ENCODE assay signal across 8 cellular contexts in genomic region chr2:20093263-20094141, GRCh38. TPM values are rescaled to one million over a fixed set of nuclear protein-coding genes. Genes with fewer than 3 reads are reported as not detected.
DNase-seq lines count a peak whose midpoint lies in the region; ATAC-seq, FAIRE-seq and TF ChIP-seq lines count a peak whose summit lies in the region.

No MANE protein-coding gene starts in this region.

- no peak overlapping the region for H2BK120ac ChIP-seq in H1 (replicated peaks; ENCODE audit: low read depth, low read length)

- H2BK20ac ChIP-seq in H1 (ENCODE audit: low read length), result peak overlapping the region; percentile 4; the same call in 1 of the 2 replicates

- H4K91ac ChIP-seq in H1 (replicated peaks; ENCODE audit: insufficient read length, low read length), result peak overlapping the region; percentile 9

- H3K9me3 ChIP-seq in H1 (ENCODE audit: insufficient read depth in 2 of 2, low read depth in 1 of 2, low read length in 1 of 2), result no peaks in the 10 kb centered on the region

- no peak overlapping the region for H4K5ac ChIP-seq in H1 (ENCODE audit: insufficient read length, low read depth, low read length)

- H3K27ac ChIP-seq in H1 (ENCODE audit: low read depth, low read length), result no peak overlapping the region

- H3K14ac ChIP-seq in H1 (ENCODE audit: insufficient read length), result no peak overlapping the region

- no peak for FAIRE-seq in H1 (lab: Jason Lieb, UNC)

- no peak for TF ChIP-seq POLR2A in H1 (IDR thresholded peaks at IDR 0.05; ENCODE audit: control extremely low read depth in 1 of 2, low read depth in 2 of 2, low read length in 2 of 2)

- TF ChIP-seq CTCF in H1 (IDR thresholded peaks at IDR 0.05; ENCODE audit: control extremely low read depth in 1 of 3, insufficient read depth in 1 of 3, low read depth in 1 of 3, low read length in 3 of 3) (peak; percentile 36 to 62 (median 62)), nephron progenitor cell (IDR thresholded peaks at IDR 0.05) (peak; percentile 35)

- no peak overlapping the region for H4K8ac ChIP-seq in H1 (ENCODE audit: extremely low read depth, insufficient read depth, low read length)

- DNase-seq in SIG-M5 treated with dmso at 0.1 percent for 504 hours (lab: John Stamatoyannopoulos, UW; ENCODE audit: unreplicated experiment) (peak; percentile 20), SIG-M5 (lab: John Stamatoyannopoulos, UW) (no peak), NCI-H82 treated with DMSO at 0.1 percent for 48 hours (lab: John Stamatoyannopoulos, UW; ENCODE audit: unreplicated experiment) (peak; percentile 17), H1 (ENCODE audit: low read depth in 1 of 2, low spot score in 2 of 2) (peak; percentile 34 to 59), nephron progenitor cell (peak; percentile 50), globus pallidus (ENCODE audit: low spot score) (no peak)
- DNase-seq in stimulated activated naive CD8-positive, alpha-beta T cell treated with anti-CD3 and anti-CD28 coated beads, Interleukin-15, amount 100 ng/mL, for 72 hours, result no peak

- no peak overlapping the region for H3K4me3 Mint-ChIP-seq in nephron progenitor cell
- no peak overlapping the region for H3K4me3 Mint-ChIP-seq in stimulated activated naive CD8-positive, alpha-beta T cell treated with anti-CD3 and anti-CD28 coated beads, Interleukin-15, amount 100 ng/mL, for 72 hours

- no peaks in the 10 kb centered on the region; the same call in 1 of the 2 replicates for H3K79me1 ChIP-seq in H1 (ENCODE audit: low read depth, low read length)

- H3K27me3 ChIP-seq in H1 (replicated peaks in 1 of 4; ENCODE audit: control insufficient read depth in 3 of 4, extremely low read depth in 1 of 4, insufficient read depth in 3 of 4, low read length in 3 of 4), result no peaks in the 10 kb centered on the region; a peak in 1 of 7 replicates

- 62% methylated on average over 10 of the region's 11 CpGs; no CpG with 5 or more reads in 1 of the 2 experiments for WGBS in H1 (ENCODE audit: extremely low coverage in 1 of 2, insufficient coverage in 1 of 2, insufficient read length in 1 of 2, insufficient replicate concordance in 2 of 2, low coverage in 1 of 2, low lambda C conversion rate in 2 of 2, missing lambda C conversion rate in 1 of 2), 2 experiments

- H3K9me3 Mint-ChIP-seq in nephron progenitor cell, result peaks cover 13% of the 10 kb centered on the region
- no peaks in the 10 kb centered on the region for H3K9me3 Mint-ChIP-seq in stimulated activated naive CD8-positive, alpha-beta T cell treated with anti-CD3 and anti-CD28 coated beads, Interleukin-15, amount 100 ng/mL, for 72 hours

- POLR2A ChIA-PET in H1 (lab: Charles Lee; ENCODE audit: partially characterized antibody), result interaction anchor here (0.6 to 2.2 kb wide), 5 partner anchors 13 to 83 kb away, joined by 3 to 8 read pairs (median 3); no protein-coding TSS in a partner anchor

- ATAC-seq in HG02623 (IDR thresholded peaks at IDR 0.05; ENCODE audit: unreplicated experiment), result no peak
- no peak for ATAC-seq in stimulated activated naive CD8-positive, alpha-beta T cell treated with anti-CD3 and anti-CD28 coated beads, Interleukin-15, amount 100 ng/mL, for 72 hours

- H2BK12ac ChIP-seq in H1 (ENCODE audit: low read depth, low read length), result 0 out of 2 replicates have a peak overlapping the region, but pooled peaks have one; percentile 61

- H3K56ac ChIP-seq in H1 (replicated peaks; ENCODE audit: insufficient read length, low read depth, low read length), result no peak overlapping the region

- no peaks in the 10 kb centered on the region for H3K36me3 ChIP-seq in H1 (ENCODE audit: control insufficient read depth in 2 of 4, insufficient read depth in 4 of 4, low read length in 3 of 4)

- H3K4ac ChIP-seq in H1 (replicated peaks; ENCODE audit: insufficient read length, low read depth, low read length), result no peak overlapping the region

- H4K20me1 ChIP-seq in H1 (replicated peaks in 1 of 2; ENCODE audit: control insufficient read depth in 1 of 2, insufficient read depth in 2 of 2, low read length in 2 of 2), result no peaks in the 10 kb centered on the region

- H3K23ac ChIP-seq in H1 (ENCODE audit: insufficient read length), result no peak overlapping the region

- H3K36me3 Mint-ChIP-seq in nephron progenitor cell (ENCODE audit: low read depth), result peaks cover 8% of the 10 kb centered on the region

- H2BK15ac ChIP-seq in H1 (ENCODE audit: low read length), result peak overlapping the region; percentile 13; the same call in 1 of the 2 replicates

- peak overlapping the region; percentile 97 for H3K27ac Mint-ChIP-seq in nephron progenitor cell
- H3K27ac Mint-ChIP-seq in stimulated activated naive CD8-positive, alpha-beta T cell treated with anti-CD3 and anti-CD28 coated beads, Interleukin-15, amount 100 ng/mL, for 72 hours, result peak overlapping the region in 1 of 2 donors; percentile 38

- H3K4me3 ChIP-seq in H1 (ENCODE audit: extremely low read depth in 1 of 4, insufficient read depth in 2 of 4, low read depth in 3 of 4, low read length in 4 of 4), result no peak overlapping the region

- H2BK5ac ChIP-seq in H1 (ENCODE audit: low read depth, low read length), result no peak overlapping the region

- CTCF ChIA-PET in H1 (lab: Charles Lee; ENCODE audit: partially characterized antibody), result interaction anchor here (0.6 to 7.7 kb wide), 15 partner anchors 9 to 558 kb away, joined by 3 to 125 read pairs (median 5); partner anchors contain the start of genes HS1BP3, LAPTM4A and MATN3

- peak overlapping the region in 1 of 4 experiments; percentile 4; a peak in 1 of 7 replicates for H3K9ac ChIP-seq in H1 (replicated peaks in 1 of 4; ENCODE audit: extremely low read depth in 1 of 4, low read depth in 3 of 4, low read length in 3 of 4)

- H2AFZ ChIP-seq in H1 (ENCODE audit: low read length), result peak overlapping the region; percentile 91; the same call in 1 of the 2 replicates

- no peak overlapping the region for H3K18ac ChIP-seq in H1 (ENCODE audit: extremely low read depth, low read length)

- peaks cover 71% of the 10 kb centered on the region for H3K4me1 Mint-ChIP-seq in nephron progenitor cell
- H3K4me1 Mint-ChIP-seq in stimulated activated naive CD8-positive, alpha-beta T cell treated with anti-CD3 and anti-CD28 coated beads, Interleukin-15, amount 100 ng/mL, for 72 hours, result peaks cover 12% of the 10 kb centered on the region

- no peak overlapping the region; a peak in 1 of 4 replicates for H3K4me2 ChIP-seq in H1 (ENCODE audit: insufficient read depth in 1 of 2, low read depth in 2 of 2, low read length in 2 of 2)

- H3K79me2 ChIP-seq in H1 (ENCODE audit: control insufficient read depth in 1 of 2, insufficient read depth in 2 of 2, low read length in 2 of 2), result no peaks in the 10 kb centered on the region

- H3K23me2 ChIP-seq in H1 (ENCODE audit: low read depth, low read length), result no peaks in the 10 kb centered on the region

- peaks cover 8% of the 10 kb centered on the region for H3K27me3 Mint-ChIP-seq in nephron progenitor cell (ENCODE audit: low read depth, poor library complexity)
- H3K27me3 Mint-ChIP-seq in stimulated activated naive CD8-positive, alpha-beta T cell treated with anti-CD3 and anti-CD28 coated beads, Interleukin-15, amount 100 ng/mL, for 72 hours, result peaks cover 41% of the 10 kb centered on the region

- TF ChIP-seq EP300 in H1 (IDR thresholded peaks at IDR 0.05; ENCODE audit: borderline replicate concordance in 1 of 2, low read depth in 2 of 2, low read length in 2 of 2), result no peak; a peak in 1 of 3 replicates

- peaks cover 3 to 10% (median 5%) of the 10 kb centered on the region in 4 experiments; a peak in 6 of 7 replicates for H3K4me1 ChIP-seq in H1 (replicated peaks in 1 of 4; ENCODE audit: control insufficient read depth in 3 of 4, insufficient read depth in 4 of 4, low read length in 3 of 4)

- peak; percentile 65 to 68 for TF ChIP-seq RAD21 in H1 (IDR thresholded peaks at IDR 0.05 in 1 of 2, conservative IDR thresholded peaks at IDR 0.05 in 1 of 2; ENCODE audit: low read depth in 2 of 2, low read length in 2 of 2)

- H2AK5ac ChIP-seq in H1 (ENCODE audit: low read depth, low read length), result no peak overlapping the region

TF ChIP-seq in H1, 55 proteins besides CTCF, POLR2A, EP300 and RAD21:
- TF ChIP-seq CEBPB (IDR thresholded peaks at IDR 0.05; ENCODE audit: low read depth, low read length), result no peak
- TF ChIP-seq MAX (IDR thresholded peaks at IDR 0.05), result no peak
- no peak for TF ChIP-seq BCL11A (IDR thresholded peaks at IDR 0.05; ENCODE audit: low read depth in 2 of 2, low read length in 2 of 2)
- no peak for TF ChIP-seq NRF1 (IDR thresholded peaks at IDR 0.05; ENCODE audit: low read depth, low read length)
- no peak for TF ChIP-seq HDAC6 (IDR thresholded peaks at IDR 0.05; ENCODE audit: low read depth, low read length)
- peak; percentile 22; the same call in 1 of the 2 replicates for TF ChIP-seq E2F6 (IDR thresholded peaks at IDR 0.05)
- TF ChIP-seq RFX5 (IDR thresholded peaks at IDR 0.05; ENCODE audit: borderline replicate concordance, low read depth, low read length), result no peak
- TF ChIP-seq TCF12 (IDR thresholded peaks at IDR 0.05; ENCODE audit: low read depth, low read length), result 0 out of 2 replicates have a peak, but pooled peaks have one; percentile 20

RNA-seq across cellular contexts. Expression of gene LAPTM4A, which starts 42.1 kb away (rescaled TPM):
- 187 and 193 TPM in 2 replicates for total RNA-seq in H1 (2021; fragmentation: NEBNext Ultra II Directional; extraction: Animal tissue kit (Norgen Biotek cat#: 25700))
- 274 and 419 TPM in 2 replicates for polyA plus RNA-seq in H1 (2011; rRNA removed)
- 356 TPM for polyA plus RNA-seq in H1 (2011; cell fraction: cytosol; rRNA removed)
- 97.9 TPM for polyA plus RNA-seq in H1 (2011; cell fraction: nucleus; rRNA removed)
- polyA plus RNA-seq in H1 (2012, experiment 1 of 2), result 173 to 209 TPM (median 191 TPM) in 4 replicates
- 211 TPM for polyA plus RNA-seq in H1 (2012, experiment 2 of 2)
- polyA plus RNA-seq in H1 (2013, experiment 1 of 2), result 526 TPM
- 580 TPM for polyA plus RNA-seq in H1 (2013, experiment 2 of 2)
- 183 and 197 TPM in 2 replicates for polyA minus RNA-seq in H1 (2011; rRNA and poly(A)+ RNA removed)
- polyA minus RNA-seq in H1 (2011; cell fraction: cytosol; rRNA and poly(A)+ RNA removed), result 90.7 TPM
- polyA minus RNA-seq in H1 (2011; cell fraction: nucleus; rRNA and poly(A)+ RNA removed), result 57.7 TPM

Comparison
In these comparisons a context has a peak if more than half of its experiments do, and no peak if none do; other contexts are left out.
1. DNase-seq: peak in SIG-M5 treated with dmso at 0.1 percent for 504 hours (single experiment), NCI-H82 treated with DMSO at 0.1 percent for 48 hours (single experiment), H1 (2 of 2) and nephron progenitor cell (single experiment); none in SIG-M5 (single experiment), globus pallidus (single experiment) and stimulated activated naive CD8-positive, alpha-beta T cell treated with anti-CD3 and anti-CD28 coated beads, Interleukin-15, amount 100 ng/mL, for 72 hours (0 of 2).